Comparison of ENCODE assay signal across 1 cellular context in the genomic region with DNA sequence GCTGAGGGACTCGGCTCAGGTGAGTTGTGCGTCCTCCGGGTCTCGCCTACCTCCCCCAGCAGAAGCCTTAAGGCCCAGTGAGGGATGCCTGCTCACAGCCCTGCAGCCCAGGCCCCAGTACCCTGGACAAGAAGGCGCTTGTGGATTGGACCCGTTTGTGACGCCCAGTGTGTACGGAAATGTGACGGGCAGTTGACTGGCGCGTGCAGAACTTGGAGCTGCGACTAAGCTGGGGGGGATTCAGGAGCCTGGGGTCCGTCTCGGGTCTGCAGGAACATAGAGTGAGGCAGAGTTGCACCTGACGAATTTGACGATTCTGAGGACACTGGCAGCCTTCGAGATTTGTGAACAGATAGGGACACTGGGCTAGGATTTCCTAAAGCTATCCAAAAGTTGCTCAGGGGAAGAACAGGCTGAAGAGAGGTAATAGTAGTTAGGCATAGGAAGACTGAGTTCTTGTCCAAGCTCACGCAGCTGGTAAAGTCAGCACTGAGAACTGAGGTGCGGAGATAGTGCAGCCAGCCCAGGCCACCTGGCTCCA.
A peak's percentile ranks its signal among the peaks of the same experiment; 100 is the strongest.
TF ChIP-seq lines count a peak whose summit lies in the region.

No MANE protein-coding gene starts in this region.

TF ChIP-seq in K562, 482 proteins besides CTCF, POLR2A, EP300 and RAD21 (continues in another document):
- TF ChIP-seq POLR2B (IDR thresholded peaks at IDR 0.05; ENCODE audit: low read depth, partially characterized antibody) (peak; percentile 1), TBL1XR1 (IDR thresholded peaks at IDR 0.05; ENCODE audit: low read length in 2 of 2) (no peak), CBX5 (IDR thresholded peaks at IDR 0.05; ENCODE audit: borderline replicate concordance, low read depth) (no peak), ATF1 (CRISPR knock-in tag; IDR thresholded peaks at IDR 0.05) (no peak), ATF1 (tag; IDR thresholded peaks at IDR 0.05) (0 out of 2 replicates have a peak, but pooled peaks have one; percentile 4), NFRKB (IDR thresholded peaks at IDR 0.05; ENCODE audit: low read depth) (0 out of 2 replicates have a peak, but pooled peaks have one; percentile 7), ZNF263 (CRISPR knock-in tag; IDR thresholded peaks at IDR 0.05; ENCODE audit: borderline replicate concordance) (peak; percentile 30; the same call in 1 of the 2 replicates), NR4A1 (CRISPR knock-in tag; IDR thresholded peaks at IDR 0.05) (no peak), NR4A1 (tag; IDR thresholded peaks at IDR 0.05) (no peak), TCF7L2 (IDR thresholded peaks at IDR 0.05; ENCODE audit: low read depth, low read length) (no peak), POLR2G (IDR thresholded peaks at IDR 0.05; ENCODE audit: low read depth, low read length) (peak; percentile 52), EWSR1 (IDR thresholded peaks at IDR 0.05; ENCODE audit: borderline replicate concordance, low read depth, partially characterized antibody) (no peak), NONO (IDR thresholded peaks at IDR 0.05; ENCODE audit: low read depth in 2 of 2, low read length in 1 of 2) (no peak), ZSCAN29 (IDR thresholded peaks at IDR 0.05) (no peak), ZZZ3 (IDR thresholded peaks at IDR 0.05) (no peak), ZBTB49 (CRISPR knock-in tag; IDR thresholded peaks at IDR 0.05; ENCODE audit: borderline replicate concordance) (0 out of 2 replicates have a peak, but pooled peaks have one; percentile 56), ZNF232 (CRISPR knock-in tag; IDR thresholded peaks at IDR 0.05) (peak; percentile 18; the same call in 1 of the 2 replicates), NBN (IDR thresholded peaks at IDR 0.05; ENCODE audit: low read depth) (no peak), TAF9B (IDR thresholded peaks at IDR 0.05; ENCODE audit: partially characterized antibody) (peak; percentile 1), RBFOX2 (IDR thresholded peaks at IDR 0.05; ENCODE audit: low read depth, low read length) (peak; percentile 83)
- TF ChIP-seq, protein P1, sequence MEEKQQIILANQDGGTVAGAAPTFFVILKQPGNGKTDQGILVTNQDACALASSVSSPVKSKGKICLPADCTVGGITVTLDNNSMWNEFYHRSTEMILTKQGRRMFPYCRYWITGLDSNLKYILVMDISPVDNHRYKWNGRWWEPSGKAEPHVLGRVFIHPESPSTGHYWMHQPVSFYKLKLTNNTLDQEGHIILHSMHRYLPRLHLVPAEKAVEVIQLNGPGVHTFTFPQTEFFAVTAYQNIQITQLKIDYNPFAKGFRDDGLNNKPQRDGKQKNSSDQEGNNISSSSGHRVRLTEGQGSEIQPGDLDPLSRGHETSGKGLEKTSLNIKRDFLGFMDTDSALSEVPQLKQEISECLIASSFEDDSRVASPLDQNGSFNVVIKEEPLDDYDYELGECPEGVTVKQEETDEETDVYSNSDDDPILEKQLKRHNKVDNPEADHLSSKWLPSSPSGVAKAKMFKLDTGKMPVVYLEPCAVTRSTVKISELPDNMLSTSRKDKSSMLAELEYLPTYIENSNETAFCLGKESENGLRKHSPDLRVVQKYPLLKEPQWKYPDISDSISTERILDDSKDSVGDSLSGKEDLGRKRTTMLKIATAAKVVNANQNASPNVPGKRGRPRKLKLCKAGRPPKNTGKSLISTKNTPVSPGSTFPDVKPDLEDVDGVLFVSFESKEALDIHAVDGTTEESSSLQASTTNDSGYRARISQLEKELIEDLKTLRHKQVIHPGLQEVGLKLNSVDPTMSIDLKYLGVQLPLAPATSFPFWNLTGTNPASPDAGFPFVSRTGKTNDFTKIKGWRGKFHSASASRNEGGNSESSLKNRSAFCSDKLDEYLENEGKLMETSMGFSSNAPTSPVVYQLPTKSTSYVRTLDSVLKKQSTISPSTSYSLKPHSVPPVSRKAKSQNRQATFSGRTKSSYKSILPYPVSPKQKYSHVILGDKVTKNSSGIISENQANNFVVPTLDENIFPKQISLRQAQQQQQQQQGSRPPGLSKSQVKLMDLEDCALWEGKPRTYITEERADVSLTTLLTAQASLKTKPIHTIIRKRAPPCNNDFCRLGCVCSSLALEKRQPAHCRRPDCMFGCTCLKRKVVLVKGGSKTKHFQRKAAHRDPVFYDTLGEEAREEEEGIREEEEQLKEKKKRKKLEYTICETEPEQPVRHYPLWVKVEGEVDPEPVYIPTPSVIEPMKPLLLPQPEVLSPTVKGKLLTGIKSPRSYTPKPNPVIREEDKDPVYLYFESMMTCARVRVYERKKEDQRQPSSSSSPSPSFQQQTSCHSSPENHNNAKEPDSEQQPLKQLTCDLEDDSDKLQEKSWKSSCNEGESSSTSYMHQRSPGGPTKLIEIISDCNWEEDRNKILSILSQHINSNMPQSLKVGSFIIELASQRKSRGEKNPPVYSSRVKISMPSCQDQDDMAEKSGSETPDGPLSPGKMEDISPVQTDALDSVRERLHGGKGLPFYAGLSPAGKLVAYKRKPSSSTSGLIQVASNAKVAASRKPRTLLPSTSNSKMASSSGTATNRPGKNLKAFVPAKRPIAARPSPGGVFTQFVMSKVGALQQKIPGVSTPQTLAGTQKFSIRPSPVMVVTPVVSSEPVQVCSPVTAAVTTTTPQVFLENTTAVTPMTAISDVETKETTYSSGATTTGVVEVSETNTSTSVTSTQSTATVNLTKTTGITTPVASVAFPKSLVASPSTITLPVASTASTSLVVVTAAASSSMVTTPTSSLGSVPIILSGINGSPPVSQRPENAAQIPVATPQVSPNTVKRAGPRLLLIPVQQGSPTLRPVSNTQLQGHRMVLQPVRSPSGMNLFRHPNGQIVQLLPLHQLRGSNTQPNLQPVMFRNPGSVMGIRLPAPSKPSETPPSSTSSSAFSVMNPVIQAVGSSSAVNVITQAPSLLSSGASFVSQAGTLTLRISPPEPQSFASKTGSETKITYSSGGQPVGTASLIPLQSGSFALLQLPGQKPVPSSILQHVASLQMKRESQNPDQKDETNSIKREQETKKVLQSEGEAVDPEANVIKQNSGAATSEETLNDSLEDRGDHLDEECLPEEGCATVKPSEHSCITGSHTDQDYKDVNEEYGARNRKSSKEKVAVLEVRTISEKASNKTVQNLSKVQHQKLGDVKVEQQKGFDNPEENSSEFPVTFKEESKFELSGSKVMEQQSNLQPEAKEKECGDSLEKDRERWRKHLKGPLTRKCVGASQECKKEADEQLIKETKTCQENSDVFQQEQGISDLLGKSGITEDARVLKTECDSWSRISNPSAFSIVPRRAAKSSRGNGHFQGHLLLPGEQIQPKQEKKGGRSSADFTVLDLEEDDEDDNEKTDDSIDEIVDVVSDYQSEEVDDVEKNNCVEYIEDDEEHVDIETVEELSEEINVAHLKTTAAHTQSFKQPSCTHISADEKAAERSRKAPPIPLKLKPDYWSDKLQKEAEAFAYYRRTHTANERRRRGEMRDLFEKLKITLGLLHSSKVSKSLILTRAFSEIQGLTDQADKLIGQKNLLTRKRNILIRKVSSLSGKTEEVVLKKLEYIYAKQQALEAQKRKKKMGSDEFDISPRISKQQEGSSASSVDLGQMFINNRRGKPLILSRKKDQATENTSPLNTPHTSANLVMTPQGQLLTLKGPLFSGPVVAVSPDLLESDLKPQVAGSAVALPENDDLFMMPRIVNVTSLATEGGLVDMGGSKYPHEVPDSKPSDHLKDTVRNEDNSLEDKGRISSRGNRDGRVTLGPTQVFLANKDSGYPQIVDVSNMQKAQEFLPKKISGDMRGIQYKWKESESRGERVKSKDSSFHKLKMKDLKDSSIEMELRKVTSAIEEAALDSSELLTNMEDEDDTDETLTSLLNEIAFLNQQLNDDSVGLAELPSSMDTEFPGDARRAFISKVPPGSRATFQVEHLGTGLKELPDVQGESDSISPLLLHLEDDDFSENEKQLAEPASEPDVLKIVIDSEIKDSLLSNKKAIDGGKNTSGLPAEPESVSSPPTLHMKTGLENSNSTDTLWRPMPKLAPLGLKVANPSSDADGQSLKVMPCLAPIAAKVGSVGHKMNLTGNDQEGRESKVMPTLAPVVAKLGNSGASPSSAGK (IDR thresholded peaks at IDR 0.05): peak; percentile 81
- TF ChIP-seq, protein P2, sequence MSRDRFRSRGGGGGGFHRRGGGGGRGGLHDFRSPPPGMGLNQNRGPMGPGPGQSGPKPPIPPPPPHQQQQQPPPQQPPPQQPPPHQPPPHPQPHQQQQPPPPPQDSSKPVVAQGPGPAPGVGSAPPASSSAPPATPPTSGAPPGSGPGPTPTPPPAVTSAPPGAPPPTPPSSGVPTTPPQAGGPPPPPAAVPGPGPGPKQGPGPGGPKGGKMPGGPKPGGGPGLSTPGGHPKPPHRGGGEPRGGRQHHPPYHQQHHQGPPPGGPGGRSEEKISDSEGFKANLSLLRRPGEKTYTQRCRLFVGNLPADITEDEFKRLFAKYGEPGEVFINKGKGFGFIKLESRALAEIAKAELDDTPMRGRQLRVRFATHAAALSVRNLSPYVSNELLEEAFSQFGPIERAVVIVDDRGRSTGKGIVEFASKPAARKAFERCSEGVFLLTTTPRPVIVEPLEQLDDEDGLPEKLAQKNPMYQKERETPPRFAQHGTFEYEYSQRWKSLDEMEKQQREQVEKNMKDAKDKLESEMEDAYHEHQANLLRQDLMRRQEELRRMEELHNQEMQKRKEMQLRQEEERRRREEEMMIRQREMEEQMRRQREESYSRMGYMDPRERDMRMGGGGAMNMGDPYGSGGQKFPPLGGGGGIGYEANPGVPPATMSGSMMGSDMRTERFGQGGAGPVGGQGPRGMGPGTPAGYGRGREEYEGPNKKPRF (IDR thresholded peaks at IDR 0.05; ENCODE audit: low read depth, low read length): no peak
- TF ChIP-seq, protein P3, sequence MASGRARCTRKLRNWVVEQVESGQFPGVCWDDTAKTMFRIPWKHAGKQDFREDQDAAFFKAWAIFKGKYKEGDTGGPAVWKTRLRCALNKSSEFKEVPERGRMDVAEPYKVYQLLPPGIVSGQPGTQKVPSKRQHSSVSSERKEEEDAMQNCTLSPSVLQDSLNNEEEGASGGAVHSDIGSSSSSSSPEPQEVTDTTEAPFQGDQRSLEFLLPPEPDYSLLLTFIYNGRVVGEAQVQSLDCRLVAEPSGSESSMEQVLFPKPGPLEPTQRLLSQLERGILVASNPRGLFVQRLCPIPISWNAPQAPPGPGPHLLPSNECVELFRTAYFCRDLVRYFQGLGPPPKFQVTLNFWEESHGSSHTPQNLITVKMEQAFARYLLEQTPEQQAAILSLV (tag; IDR thresholded peaks at IDR 0.05): no peak
- TF ChIP-seq, protein P4, sequence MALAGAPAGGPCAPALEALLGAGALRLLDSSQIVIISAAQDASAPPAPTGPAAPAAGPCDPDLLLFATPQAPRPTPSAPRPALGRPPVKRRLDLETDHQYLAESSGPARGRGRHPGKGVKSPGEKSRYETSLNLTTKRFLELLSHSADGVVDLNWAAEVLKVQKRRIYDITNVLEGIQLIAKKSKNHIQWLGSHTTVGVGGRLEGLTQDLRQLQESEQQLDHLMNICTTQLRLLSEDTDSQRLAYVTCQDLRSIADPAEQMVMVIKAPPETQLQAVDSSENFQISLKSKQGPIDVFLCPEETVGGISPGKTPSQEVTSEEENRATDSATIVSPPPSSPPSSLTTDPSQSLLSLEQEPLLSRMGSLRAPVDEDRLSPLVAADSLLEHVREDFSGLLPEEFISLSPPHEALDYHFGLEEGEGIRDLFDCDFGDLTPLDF (CRISPR knock-in tag; IDR thresholded peaks at IDR 0.05): no peak
- TF ChIP-seq, protein P5, sequence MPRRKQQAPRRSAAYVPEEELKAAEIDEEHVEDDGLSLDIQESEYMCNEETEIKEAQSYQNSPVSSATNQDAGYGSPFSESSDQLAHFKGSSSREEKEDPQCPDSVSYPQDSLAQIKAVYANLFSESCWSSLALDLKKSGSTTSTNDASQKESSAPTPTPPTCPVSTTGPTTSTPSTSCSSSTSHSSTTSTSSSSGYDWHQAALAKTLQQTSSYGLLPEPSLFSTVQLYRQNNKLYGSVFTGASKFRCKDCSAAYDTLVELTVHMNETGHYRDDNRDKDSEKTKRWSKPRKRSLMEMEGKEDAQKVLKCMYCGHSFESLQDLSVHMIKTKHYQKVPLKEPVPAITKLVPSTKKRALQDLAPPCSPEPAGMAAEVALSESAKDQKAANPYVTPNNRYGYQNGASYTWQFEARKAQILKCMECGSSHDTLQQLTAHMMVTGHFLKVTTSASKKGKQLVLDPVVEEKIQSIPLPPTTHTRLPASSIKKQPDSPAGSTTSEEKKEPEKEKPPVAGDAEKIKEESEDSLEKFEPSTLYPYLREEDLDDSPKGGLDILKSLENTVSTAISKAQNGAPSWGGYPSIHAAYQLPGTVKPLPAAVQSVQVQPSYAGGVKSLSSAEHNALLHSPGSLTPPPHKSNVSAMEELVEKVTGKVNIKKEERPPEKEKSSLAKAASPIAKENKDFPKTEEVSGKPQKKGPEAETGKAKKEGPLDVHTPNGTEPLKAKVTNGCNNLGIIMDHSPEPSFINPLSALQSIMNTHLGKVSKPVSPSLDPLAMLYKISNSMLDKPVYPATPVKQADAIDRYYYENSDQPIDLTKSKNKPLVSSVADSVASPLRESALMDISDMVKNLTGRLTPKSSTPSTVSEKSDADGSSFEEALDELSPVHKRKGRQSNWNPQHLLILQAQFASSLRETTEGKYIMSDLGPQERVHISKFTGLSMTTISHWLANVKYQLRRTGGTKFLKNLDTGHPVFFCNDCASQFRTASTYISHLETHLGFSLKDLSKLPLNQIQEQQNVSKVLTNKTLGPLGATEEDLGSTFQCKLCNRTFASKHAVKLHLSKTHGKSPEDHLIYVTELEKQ (CRISPR knock-in tag; IDR thresholded peaks at IDR 0.05): no peak
- TF ChIP-seq, protein P6, sequence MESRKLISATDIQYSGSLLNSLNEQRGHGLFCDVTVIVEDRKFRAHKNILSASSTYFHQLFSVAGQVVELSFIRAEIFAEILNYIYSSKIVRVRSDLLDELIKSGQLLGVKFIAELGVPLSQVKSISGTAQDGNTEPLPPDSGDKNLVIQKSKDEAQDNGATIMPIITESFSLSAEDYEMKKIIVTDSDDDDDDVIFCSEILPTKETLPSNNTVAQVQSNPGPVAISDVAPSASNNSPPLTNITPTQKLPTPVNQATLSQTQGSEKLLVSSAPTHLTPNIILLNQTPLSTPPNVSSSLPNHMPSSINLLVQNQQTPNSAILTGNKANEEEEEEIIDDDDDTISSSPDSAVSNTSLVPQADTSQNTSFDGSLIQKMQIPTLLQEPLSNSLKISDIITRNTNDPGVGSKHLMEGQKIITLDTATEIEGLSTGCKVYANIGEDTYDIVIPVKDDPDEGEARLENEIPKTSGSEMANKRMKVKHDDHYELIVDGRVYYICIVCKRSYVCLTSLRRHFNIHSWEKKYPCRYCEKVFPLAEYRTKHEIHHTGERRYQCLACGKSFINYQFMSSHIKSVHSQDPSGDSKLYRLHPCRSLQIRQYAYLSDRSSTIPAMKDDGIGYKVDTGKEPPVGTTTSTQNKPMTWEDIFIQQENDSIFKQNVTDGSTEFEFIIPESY (CRISPR knock-in tag; IDR thresholded peaks at IDR 0.05): peak; percentile 29; the same call in 1 of the 2 replicates
